In the genomic region with DNA sequence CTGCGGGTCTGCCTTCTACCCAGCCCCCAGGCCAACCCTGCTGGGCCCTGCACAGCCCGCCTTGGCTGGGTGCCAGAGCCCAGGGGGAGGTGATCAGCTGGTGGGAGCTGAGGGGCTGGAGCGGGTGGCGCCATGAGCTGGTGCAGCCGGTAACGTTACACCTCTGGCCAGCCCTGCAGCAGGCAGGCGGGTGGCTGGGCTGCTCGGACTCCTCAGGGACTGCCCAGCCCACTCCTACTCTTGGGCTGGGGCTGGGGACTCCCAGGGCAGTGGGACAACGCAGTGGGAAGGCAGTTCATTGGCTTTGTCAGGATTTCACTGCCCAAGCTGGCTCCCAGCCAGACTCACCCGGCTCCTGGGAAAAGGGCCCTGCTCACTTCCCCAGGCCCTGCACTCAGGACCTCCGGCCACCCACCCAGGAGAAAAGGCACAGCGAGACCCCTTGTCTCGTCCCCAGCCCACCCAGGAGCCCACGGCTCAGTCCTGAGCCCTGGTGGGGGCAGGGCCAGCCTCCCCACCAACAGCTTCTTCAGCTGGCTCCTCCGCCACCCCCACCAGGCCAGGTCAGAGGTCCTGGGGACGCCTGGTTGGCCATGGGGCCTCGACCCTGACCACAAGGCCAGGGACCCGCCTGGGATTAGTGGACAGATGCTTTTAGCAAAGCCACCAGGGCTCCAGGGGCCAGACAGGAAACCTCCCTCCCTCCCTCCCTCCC, we compare ENCODE assay signal across 8 cellular contexts. TPM values are rescaled to one million over a fixed set of nuclear protein-coding genes. Genes with fewer than 3 reads are reported as not detected.
A peak's percentile ranks its signal among the peaks of the same experiment; 100 is the strongest.
DNase-seq lines count a peak whose midpoint lies in the region; ATAC-seq and TF ChIP-seq lines count a peak whose summit lies in the region.

No MANE protein-coding gene starts in this region.

- H3K4me1 Mint-ChIP-seq in GM23338 = peaks cover 13% of the 10 kb centered on the region; the same call in 2 of the 3 replicates

- H3K27ac ChIP-seq in GM23338 (ENCODE audit: low read depth) = no peak overlapping the region

- DNase-seq in GM23338 (ENCODE audit: low spot score) (no peak), NCI-H69 (lab: John Stamatoyannopoulos, UW) (peak; percentile 93), retinal pigment epithelial cell (ENCODE audit: low read depth) (no peak), RPMI8226 (no peak), GF-D8 (lab: John Stamatoyannopoulos, UW) (no peak)

- no peaks in the 10 kb centered on the region for H4K20me1 ChIP-seq in GM23338 (replicated peaks; ENCODE audit: insufficient read depth)

- no peaks in the 10 kb centered on the region; the same call in 2 of the 3 replicates for H3K36me3 Mint-ChIP-seq in GM23338 (ENCODE audit: low read depth)

- no peaks in the 10 kb centered on the region for H3K79me2 ChIP-seq in GM23338 (replicated peaks; ENCODE audit: insufficient read depth)

- H2AFZ ChIP-seq in GM23338 = no peak overlapping the region

- H3K36me3 ChIP-seq in GM23338 (ENCODE audit: insufficient read depth) = no peaks in the 10 kb centered on the region

- peak overlapping the region; percentile 95; the same call in 1 of the 2 replicates for H3K4me2 ChIP-seq in GM23338

- no peak overlapping the region for H3K4me3 Mint-ChIP-seq in GM23338

- no peaks in the 10 kb centered on the region for H3K9me3 Mint-ChIP-seq in GM23338

- H3K4me1 ChIP-seq in GM23338 (ENCODE audit: insufficient read depth) = peaks cover 8% of the 10 kb centered on the region

- H3K27me3 Mint-ChIP-seq in GM23338 (ENCODE audit: insufficient read depth, low read depth, poor library complexity) = peaks cover 10% of the 10 kb centered on the region

- peak; percentile 40 for ATAC-seq in GM23338
- ATAC-seq in esophagus mucosa = peak; percentile 2
- no peak for ATAC-seq in GM18519 (IDR thresholded peaks at IDR 0.05; ENCODE audit: low FRiP score, unreplicated experiment)
- ATAC-seq in HG03135 (IDR thresholded peaks at IDR 0.05; ENCODE audit: unreplicated experiment) = no peak

- H3K27ac Mint-ChIP-seq in GM23338 = no peak overlapping the region

- no peaks in the 10 kb centered on the region for H3K9me2 ChIP-seq in GM23338 (ENCODE audit: insufficient read depth)

- H3K4me3 ChIP-seq in GM23338 (peak overlapping the region; percentile 28; the same call in 1 of the 2 replicates), retinal pigment epithelial cell (ENCODE audit: low read length) (peak overlapping the region; percentile 63)

- TF ChIP-seq CTCF in GM23338 (conservative IDR thresholded peaks at IDR 0.05; ENCODE audit: low read depth in 2 of 2) (no peak), retinal pigment epithelial cell (conservative IDR thresholded peaks at IDR 0.05; ENCODE audit: low read depth, low read length) (no peak)

- H3K27me3 ChIP-seq in GM23338 (ENCODE audit: insufficient read depth) = peaks cover 12% of the 10 kb centered on the region; the same call in 1 of the 2 replicates

- no peaks in the 10 kb centered on the region; the same call in 1 of the 2 replicates for H3F3A ChIP-seq in GM23338 (replicated peaks; ENCODE audit: low read depth)

TF ChIP-seq in GM23338, 12 proteins besides CTCF, POLR2A, EP300 and RAD21 (continues in another document):
- TF ChIP-seq NANOG (IDR thresholded peaks at IDR 0.05; ENCODE audit: borderline replicate concordance) (no peak), CREB1 (CRISPR knock-in tag; IDR thresholded peaks at IDR 0.05; ENCODE audit: low read depth) (no peak), ZNF114 (CRISPR knock-in tag; IDR thresholded peaks at IDR 0.05) (no peak), STAT1 (IDR thresholded peaks at IDR 0.05; ENCODE audit: unreplicated experiment) (no peak), ZNF331 (CRISPR knock-in tag; IDR thresholded peaks at IDR 0.05; ENCODE audit: low read depth) (no peak)
- TF ChIP-seq, protein P1, sequence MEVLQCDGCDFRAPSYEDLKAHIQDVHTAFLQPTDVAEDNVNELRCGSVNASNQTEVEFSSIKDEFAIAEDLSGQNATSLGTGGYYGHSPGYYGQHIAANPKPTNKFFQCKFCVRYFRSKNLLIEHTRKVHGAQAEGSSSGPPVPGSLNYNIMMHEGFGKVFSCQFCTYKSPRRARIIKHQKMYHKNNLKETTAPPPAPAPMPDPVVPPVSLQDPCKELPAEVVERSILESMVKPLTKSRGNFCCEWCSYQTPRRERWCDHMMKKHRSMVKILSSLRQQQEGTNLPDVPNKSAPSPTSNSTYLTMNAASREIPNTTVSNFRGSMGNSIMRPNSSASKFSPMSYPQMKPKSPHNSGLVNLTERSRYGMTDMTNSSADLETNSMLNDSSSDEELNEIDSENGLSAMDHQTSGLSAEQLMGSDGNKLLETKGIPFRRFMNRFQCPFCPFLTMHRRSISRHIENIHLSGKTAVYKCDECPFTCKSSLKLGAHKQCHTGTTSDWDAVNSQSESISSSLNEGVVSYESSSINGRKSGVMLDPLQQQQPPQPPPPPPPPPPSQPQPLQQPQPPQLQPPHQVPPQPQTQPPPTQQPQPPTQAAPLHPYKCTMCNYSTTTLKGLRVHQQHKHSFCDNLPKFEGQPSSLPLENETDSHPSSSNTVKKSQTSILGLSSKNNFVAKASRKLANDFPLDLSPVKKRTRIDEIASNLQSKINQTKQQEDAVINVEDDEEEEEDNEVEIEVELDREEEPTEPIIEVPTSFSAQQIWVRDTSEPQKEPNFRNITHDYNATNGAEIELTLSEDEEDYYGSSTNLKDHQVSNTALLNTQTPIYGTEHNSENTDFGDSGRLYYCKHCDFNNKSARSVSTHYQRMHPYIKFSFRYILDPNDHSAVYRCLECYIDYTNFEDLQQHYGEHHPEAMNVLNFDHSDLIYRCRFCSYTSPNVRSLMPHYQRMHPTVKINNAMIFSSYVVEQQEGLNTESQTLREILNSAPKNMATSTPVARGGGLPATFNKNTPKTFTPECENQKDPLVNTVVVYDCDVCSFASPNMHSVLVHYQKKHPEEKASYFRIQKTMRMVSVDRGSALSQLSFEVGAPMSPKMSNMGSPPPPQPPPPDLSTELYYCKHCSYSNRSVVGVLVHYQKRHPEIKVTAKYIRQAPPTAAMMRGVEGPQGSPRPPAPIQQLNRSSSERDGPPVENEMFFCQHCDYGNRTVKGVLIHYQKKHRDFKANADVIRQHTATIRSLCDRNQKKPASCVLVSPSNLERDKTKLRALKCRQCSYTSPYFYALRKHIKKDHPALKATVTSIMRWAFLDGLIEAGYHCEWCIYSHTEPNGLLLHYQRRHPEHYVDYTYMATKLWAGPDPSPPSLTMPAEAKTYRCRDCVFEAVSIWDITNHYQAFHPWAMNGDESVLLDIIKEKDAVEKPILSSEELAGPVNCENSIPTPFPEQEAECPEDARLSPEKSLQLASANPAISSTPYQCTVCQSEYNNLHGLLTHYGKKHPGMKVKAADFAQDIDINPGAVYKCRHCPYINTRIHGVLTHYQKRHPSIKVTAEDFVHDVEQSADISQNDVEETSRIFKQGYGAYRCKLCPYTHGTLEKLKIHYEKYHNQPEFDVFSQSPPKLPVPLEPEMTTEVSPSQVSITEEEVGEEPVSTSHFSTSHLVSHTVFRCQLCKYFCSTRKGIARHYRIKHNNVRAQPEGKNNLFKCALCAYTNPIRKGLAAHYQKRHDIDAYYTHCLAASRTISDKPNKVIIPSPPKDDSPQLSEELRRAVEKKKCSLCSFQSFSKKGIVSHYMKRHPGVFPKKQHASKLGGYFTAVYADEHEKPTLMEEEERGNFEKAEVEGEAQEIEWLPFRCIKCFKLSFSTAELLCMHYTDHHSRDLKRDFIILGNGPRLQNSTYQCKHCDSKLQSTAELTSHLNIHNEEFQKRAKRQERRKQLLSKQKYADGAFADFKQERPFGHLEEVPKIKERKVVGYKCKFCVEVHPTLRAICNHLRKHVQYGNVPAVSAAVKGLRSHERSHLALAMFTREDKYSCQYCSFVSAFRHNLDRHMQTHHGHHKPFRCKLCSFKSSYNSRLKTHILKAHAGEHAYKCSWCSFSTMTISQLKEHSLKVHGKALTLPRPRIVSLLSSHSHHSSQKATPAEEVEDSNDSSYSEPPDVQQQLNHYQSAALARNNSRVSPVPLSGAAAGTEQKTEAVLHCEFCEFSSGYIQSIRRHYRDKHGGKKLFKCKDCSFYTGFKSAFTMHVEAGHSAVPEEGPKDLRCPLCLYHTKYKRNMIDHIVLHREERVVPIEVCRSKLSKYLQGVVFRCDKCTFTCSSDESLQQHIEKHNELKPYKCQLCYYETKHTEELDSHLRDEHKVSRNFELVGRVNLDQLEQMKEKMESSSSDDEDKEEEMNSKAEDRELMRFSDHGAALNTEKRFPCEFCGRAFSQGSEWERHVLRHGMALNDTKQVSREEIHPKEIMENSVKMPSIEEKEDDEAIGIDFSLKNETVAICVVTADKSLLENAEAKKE (CRISPR knock-in tag; IDR thresholded peaks at IDR 0.05) = no peak
- TF ChIP-seq, protein P2, sequence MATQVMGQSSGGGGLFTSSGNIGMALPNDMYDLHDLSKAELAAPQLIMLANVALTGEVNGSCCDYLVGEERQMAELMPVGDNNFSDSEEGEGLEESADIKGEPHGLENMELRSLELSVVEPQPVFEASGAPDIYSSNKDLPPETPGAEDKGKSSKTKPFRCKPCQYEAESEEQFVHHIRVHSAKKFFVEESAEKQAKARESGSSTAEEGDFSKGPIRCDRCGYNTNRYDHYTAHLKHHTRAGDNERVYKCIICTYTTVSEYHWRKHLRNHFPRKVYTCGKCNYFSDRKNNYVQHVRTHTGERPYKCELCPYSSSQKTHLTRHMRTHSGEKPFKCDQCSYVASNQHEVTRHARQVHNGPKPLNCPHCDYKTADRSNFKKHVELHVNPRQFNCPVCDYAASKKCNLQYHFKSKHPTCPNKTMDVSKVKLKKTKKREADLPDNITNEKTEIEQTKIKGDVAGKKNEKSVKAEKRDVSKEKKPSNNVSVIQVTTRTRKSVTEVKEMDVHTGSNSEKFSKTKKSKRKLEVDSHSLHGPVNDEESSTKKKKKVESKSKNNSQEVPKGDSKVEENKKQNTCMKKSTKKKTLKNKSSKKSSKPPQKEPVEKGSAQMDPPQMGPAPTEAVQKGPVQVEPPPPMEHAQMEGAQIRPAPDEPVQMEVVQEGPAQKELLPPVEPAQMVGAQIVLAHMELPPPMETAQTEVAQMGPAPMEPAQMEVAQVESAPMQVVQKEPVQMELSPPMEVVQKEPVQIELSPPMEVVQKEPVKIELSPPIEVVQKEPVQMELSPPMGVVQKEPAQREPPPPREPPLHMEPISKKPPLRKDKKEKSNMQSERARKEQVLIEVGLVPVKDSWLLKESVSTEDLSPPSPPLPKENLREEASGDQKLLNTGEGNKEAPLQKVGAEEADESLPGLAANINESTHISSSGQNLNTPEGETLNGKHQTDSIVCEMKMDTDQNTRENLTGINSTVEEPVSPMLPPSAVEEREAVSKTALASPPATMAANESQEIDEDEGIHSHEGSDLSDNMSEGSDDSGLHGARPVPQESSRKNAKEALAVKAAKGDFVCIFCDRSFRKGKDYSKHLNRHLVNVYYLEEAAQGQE (IDR thresholded peaks at IDR 0.05; ENCODE audit: unreplicated experiment) = no peak

RNA-seq across cellular contexts. Expression of a gene that starts 1.0 kb away (rescaled TPM):
- 6.3 and 9.5 TPM in 2 replicates for total RNA-seq in GM23338 (2014; rRNA removed; shearing (Covaris generic))
- polyA plus RNA-seq in GM23338 (2016; fragmentation: Nextera tagmentation; extraction: Ambion mirVana) = 2.9 and 5.1 TPM in 2 replicates
- total RNA-seq in esophagus mucosa = 4.1 TPM

RNA-seq across cellular contexts. Expression of a gene that starts 31.3 kb away (rescaled TPM):
- 6.5 and 11.6 TPM in 2 replicates for total RNA-seq in GM23338 (2014; rRNA removed; shearing (Covaris generic))
- polyA plus RNA-seq in GM23338 (2016; fragmentation: Nextera tagmentation; extraction: Ambion mirVana) = 4.6 and 5.6 TPM in 2 replicates
- total RNA-seq in esophagus mucosa = 1.7 TPM

RNA-seq across cellular contexts. Expression of a gene that starts 48.3 kb away (rescaled TPM):
- total RNA-seq in GM23338 (2014; rRNA removed; shearing (Covaris generic)) = 39.2 and 41.4 TPM in 2 replicates
- 36.4 and 40.5 TPM in 2 replicates for polyA plus RNA-seq in GM23338 (2016; fragmentation: Nextera tagmentation; extraction: Ambion mirVana)
- total RNA-seq in esophagus mucosa = 38.7 TPM

Comparison
In these comparisons a context has a peak if more than half of its experiments do, and no peak if none do; other contexts are left out.
1. ATAC-seq: peak in GM23338 (single experiment) and esophagus mucosa (single experiment); none in GM18519 (single experiment) and HG03135 (single experiment).